Comparison of ENCODE assay signal across 1 cellular context in genomic region chr9:38027714-38028113, GRCh38.
TF ChIP-seq lines count a peak whose summit lies in the region.

No MANE protein-coding gene starts in this region.

TF ChIP-seq in endothelial cell of umbilical vein, 7 proteins besides CTCF, POLR2A, EP300 and RAD21:
- TF ChIP-seq MYC (IDR thresholded peaks at IDR 0.05; ENCODE audit: low read depth, low read length) (no peak), GATA2 (IDR thresholded peaks at IDR 0.05; ENCODE audit: insufficient read depth, insufficient read length, low read depth, low read length) (no peak), MAX (IDR thresholded peaks at IDR 0.05; ENCODE audit: insufficient read depth, insufficient read length) (no peak), EZH2 (IDR thresholded peaks at IDR 0.05; ENCODE audit: borderline replicate concordance, low read depth, low read length, severe bottlenecking) (no peak), JUN (IDR thresholded peaks at IDR 0.05; ENCODE audit: borderline replicate concordance, insufficient read depth, insufficient read length, low read depth) (no peak), POLR2AphosphoS5 (IDR thresholded peaks at IDR 0.05; ENCODE audit: insufficient read depth, low read depth, low read length) (no peak), FOS (IDR thresholded peaks at IDR 0.05; ENCODE audit: borderline replicate concordance, insufficient read depth, low read length) (no peak)
